In the genomic region with DNA sequence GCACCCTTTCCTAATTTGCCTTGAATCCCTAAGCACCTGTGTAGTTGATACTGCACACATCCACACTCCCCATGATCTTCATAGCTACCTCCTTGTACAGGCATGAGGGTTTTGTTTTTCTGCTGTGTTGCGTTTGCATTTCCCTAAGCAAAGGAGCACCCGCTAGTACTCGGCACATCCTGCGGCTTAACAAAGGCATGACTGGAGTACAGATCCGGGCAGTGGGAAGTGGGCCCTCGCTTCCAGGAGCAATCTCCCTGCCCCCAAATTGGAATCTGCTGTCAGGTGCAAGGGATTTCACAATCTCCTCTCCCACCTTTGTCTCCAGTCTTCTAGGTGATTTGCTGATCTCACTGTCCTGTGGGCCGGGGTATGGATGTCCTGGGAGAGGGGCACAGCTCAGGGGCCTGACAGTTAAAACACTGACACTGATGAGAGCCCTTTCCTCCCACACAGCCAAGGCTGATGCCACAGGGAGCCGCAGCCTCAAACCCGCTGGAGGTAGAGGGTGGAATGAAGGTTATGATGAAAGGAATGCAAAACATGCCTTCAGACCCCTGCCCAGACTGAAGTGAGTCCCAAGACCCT, we compare ENCODE assay signal across 23 cellular contexts.
DNase-seq lines count a peak whose midpoint lies in the region; ATAC-seq and TF ChIP-seq lines count a peak whose summit lies in the region.
"Had no signal": no experiment of that assay in that cellular context is flagged by ENCODE, and none has a peak within 500 bp of the region (broad histone marks: within the 10 kb centered on the region; RNA-seq: fewer than 3 reads in every experiment).

No MANE protein-coding gene starts in this region.

- peaks cover under 1% of the 10 kb centered on the region; the same call in 1 of the 2 replicates for H3K9me2 ChIP-seq in GM23338 (ENCODE audit: insufficient read depth)

- H3K36me3 ChIP-seq in GM23338 (ENCODE audit: insufficient read depth) (no peaks in the 10 kb centered on the region), iPS-18a (ENCODE audit: control insufficient read depth, low read depth, low read length) (no peaks in the 10 kb centered on the region)

- no peak overlapping the region for H3K9ac ChIP-seq in iPS-18a (ENCODE audit: low read length)
- H3K9ac ChIP-seq: GM23248 had no signal

- H3K9me3 ChIP-seq in iPS-18a (ENCODE audit: control insufficient read depth, low read depth, low read length) (no peaks in the 10 kb centered on the region), T-helper 17 cell (ENCODE audit: control insufficient read depth, low read length, poor library complexity, severe bottlenecking) (no peaks in the 10 kb centered on the region)

- H3F3A ChIP-seq in GM23338 (replicated peaks; ENCODE audit: low read depth) = no peaks in the 10 kb centered on the region

- ATAC-seq in GM23338 = peak; percentile 74
- peak; percentile 68 for ATAC-seq in WTC11
- ATAC-seq in GM21737 (IDR thresholded peaks at IDR 0.05; ENCODE audit: unreplicated experiment) = no peak
- no peak for ATAC-seq in naive thymus-derived CD8-positive, alpha-beta T cell
- no peak for ATAC-seq in T-helper 17 cell
- ATAC-seq: PC-3, SK-N-SH treated with all-trans-retinoic acid at 6 μM for 48 hours had no signal

- POLR2A ChIA-PET in WTC11 (lab: Charles Lee) = no interaction called here
- POLR2A ChIA-PET in naive thymus-derived CD8-positive, alpha-beta T cell (lab: Charles Lee) = no interaction called here

- H3K4me1 Mint-ChIP-seq in GM23338 (peaks cover 36% of the 10 kb centered on the region), WTC11 (peaks cover 31% of the 10 kb centered on the region), nephron (peaks cover 71% of the 10 kb centered on the region), T-helper 17 cell (no peaks in the 10 kb centered on the region)
- peaks cover 0 to 21% (median 0%) of the 10 kb centered on the region in 4 donors for H3K4me1 Mint-ChIP-seq in naive thymus-derived CD8-positive, alpha-beta T cell

- peak overlapping the region; percentile 50; the same call in 1 of the 2 replicates for H3K4me2 ChIP-seq in GM23338

- CTCF ChIA-PET in WTC11 (lab: Charles Lee) = no interaction called here

- H3K27me3 Mint-ChIP-seq in GM23338 (ENCODE audit: insufficient read depth, low read depth, poor library complexity) (peaks cover 8% of the 10 kb centered on the region), WTC11 (ENCODE audit: low read depth) (no peaks in the 10 kb centered on the region), nephron (ENCODE audit: low read depth) (peaks cover 11% of the 10 kb centered on the region), T-helper 17 cell (peaks cover 68% of the 10 kb centered on the region)
- peaks cover 0 to 3% (median 1%) of the 10 kb centered on the region in 5 donors for H3K27me3 Mint-ChIP-seq in naive thymus-derived CD8-positive, alpha-beta T cell

- H4K20me1 ChIP-seq in GM23338 (replicated peaks; ENCODE audit: insufficient read depth) = no peaks in the 10 kb centered on the region

- H3K4me3 ChIP-seq in GM23338 (no peak overlapping the region), iPS-18a (ENCODE audit: low read length) (peak overlapping the region; percentile 11)
- H3K4me3 ChIP-seq: GM23248 had no signal

- DNase-seq in GM23338 (ENCODE audit: low spot score) = peak; percentile 56
- DNase-seq in WTC11 (ENCODE audit: low spot score) = peak; percentile 18
- no peak for DNase-seq in NCI-H2081 (lab: John Stamatoyannopoulos, UW)
- no peak for DNase-seq in naive thymus-derived CD8-positive, alpha-beta T cell
- no peak for DNase-seq in T-helper 17 cell
- DNase-seq: DMS 273 treated with DMSO at 0.1 percent for 48 hours, DND-41, GDM1, GM23248, IMR-90, Karpas-422, NCI-H1048, NCI-H1436, NCI-H1930, NCI-H526, PC-3, RPMI8226, SHP77 treated with DMSO at 0.1 percent for 48 hours had no signal

- no peaks in the 10 kb centered on the region for H3K79me2 ChIP-seq in GM23338 (replicated peaks; ENCODE audit: insufficient read depth)

- no peak overlapping the region; the same call in 1 of the 2 replicates for H3K27ac ChIP-seq in GM23338 (ENCODE audit: low read depth)
- H3K27ac ChIP-seq in iPS-18a (ENCODE audit: low read length) = no peak overlapping the region
- H3K27ac ChIP-seq: C4-2B, GM23248 had no signal

- H3K27me3 ChIP-seq in GM23338 (ENCODE audit: insufficient read depth) (no peaks in the 10 kb centered on the region), iPS-18a (ENCODE audit: control insufficient read depth, insufficient read depth, low read length) (no peaks in the 10 kb centered on the region)

- H3K9me3 Mint-ChIP-seq in GM23338 = no peaks in the 10 kb centered on the region
- no peaks in the 10 kb centered on the region for H3K9me3 Mint-ChIP-seq in WTC11
- no peaks in the 10 kb centered on the region for H3K9me3 Mint-ChIP-seq in nephron
- no peaks in the 10 kb centered on the region for H3K9me3 Mint-ChIP-seq in naive thymus-derived CD8-positive, alpha-beta T cell

- H3K4me3 Mint-ChIP-seq in GM23338 (no peak overlapping the region), WTC11 (no peak overlapping the region), nephron (no peak overlapping the region), T-helper 17 cell (no peak overlapping the region)
- H3K4me3 Mint-ChIP-seq in naive thymus-derived CD8-positive, alpha-beta T cell = no peak overlapping the region

- H2AFZ ChIP-seq in GM23338 = peak overlapping the region; percentile 91
- H2AFZ ChIP-seq: GM23248 had no signal

- H3K27ac Mint-ChIP-seq in GM23338 (peak overlapping the region; percentile 61), WTC11 (no peak overlapping the region), nephron (peak overlapping the region; percentile 70 to 96 (median 70)), T-helper 17 cell (no peak overlapping the region)
- no peak overlapping the region for H3K27ac Mint-ChIP-seq in naive thymus-derived CD8-positive, alpha-beta T cell

- H3K4me1 ChIP-seq in GM23338 (ENCODE audit: insufficient read depth) = peaks cover 19% of the 10 kb centered on the region
- peaks cover 28% of the 10 kb centered on the region for H3K4me1 ChIP-seq in iPS-18a (ENCODE audit: control insufficient read depth, low read depth, low read length)

- TF ChIP-seq CTCF in GM23338 (conservative IDR thresholded peaks at IDR 0.05; ENCODE audit: low read depth in 2 of 2) = no peak
- no peak for TF ChIP-seq CTCF in WTC11 (IDR thresholded peaks at IDR 0.05)
- TF ChIP-seq CTCF in nephron (IDR thresholded peaks at IDR 0.05; ENCODE audit: unreplicated experiment in 3 of 3) = no peak

- H3K36me3 Mint-ChIP-seq in GM23338 (ENCODE audit: low read depth) (no peaks in the 10 kb centered on the region), WTC11 (no peaks in the 10 kb centered on the region), nephron (ENCODE audit: low read depth) (no peaks in the 10 kb centered on the region), T-helper 17 cell (ENCODE audit: low read depth) (no peaks in the 10 kb centered on the region)
- no peaks in the 10 kb centered on the region for H3K36me3 Mint-ChIP-seq in naive thymus-derived CD8-positive, alpha-beta T cell

TF ChIP-seq in GM23338, 12 proteins besides CTCF, POLR2A, EP300 and RAD21 (continues in another document):
- no peak for TF ChIP-seq EZH2 (IDR thresholded peaks at IDR 0.05; ENCODE audit: low read depth, unreplicated experiment)
- TF ChIP-seq CREB1 (CRISPR knock-in tag; IDR thresholded peaks at IDR 0.05; ENCODE audit: low read depth) = no peak

TF ChIP-seq in WTC11, 78 proteins besides CTCF, POLR2A, EP300 and RAD21:
- TF ChIP-seq ESRRA (CRISPR knock-in tag; IDR thresholded peaks at IDR 0.05; ENCODE audit: borderline replicate concordance) = no peak
- TF ChIP-seq, protein P1, sequence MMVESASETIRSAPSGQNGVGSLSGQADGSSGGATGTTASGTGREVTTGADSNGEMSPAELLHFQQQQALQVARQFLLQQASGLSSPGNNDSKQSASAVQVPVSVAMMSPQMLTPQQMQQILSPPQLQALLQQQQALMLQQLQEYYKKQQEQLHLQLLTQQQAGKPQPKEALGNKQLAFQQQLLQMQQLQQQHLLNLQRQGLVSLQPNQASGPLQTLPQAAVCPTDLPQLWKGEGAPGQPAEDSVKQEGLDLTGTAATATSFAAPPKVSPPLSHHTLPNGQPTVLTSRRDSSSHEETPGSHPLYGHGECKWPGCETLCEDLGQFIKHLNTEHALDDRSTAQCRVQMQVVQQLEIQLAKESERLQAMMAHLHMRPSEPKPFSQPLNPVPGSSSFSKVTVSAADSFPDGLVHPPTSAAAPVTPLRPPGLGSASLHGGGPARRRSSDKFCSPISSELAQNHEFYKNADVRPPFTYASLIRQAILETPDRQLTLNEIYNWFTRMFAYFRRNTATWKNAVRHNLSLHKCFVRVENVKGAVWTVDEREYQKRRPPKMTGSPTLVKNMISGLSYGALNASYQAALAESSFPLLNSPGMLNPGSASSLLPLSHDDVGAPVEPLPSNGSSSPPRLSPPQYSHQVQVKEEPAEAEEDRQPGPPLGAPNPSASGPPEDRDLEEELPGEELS (CRISPR knock-in tag; IDR thresholded peaks at IDR 0.05) = 0 out of 2 replicates have a peak, but pooled peaks have one; percentile 21
TF ChIP-seq in WTC11: peak in this region for 1.

Comparison
In these comparisons a context has a peak if more than half of its experiments do, and no peak if none do; other contexts are left out.
1. ATAC-seq: peak in GM23338 (single experiment) and WTC11 (single experiment); none in GM21737 (single experiment), naive thymus-derived CD8-positive, alpha-beta T cell (0 of 2) and T-helper 17 cell (single experiment).
2. DNase-seq: peak in GM23338 (single experiment) and WTC11 (single experiment); none in NCI-H2081 (0 of 2), naive thymus-derived CD8-positive, alpha-beta T cell (0 of 10) and T-helper 17 cell (0 of 3).
3. H3K27ac Mint-ChIP-seq: peak in GM23338 (single experiment) and nephron (3 of 3); none in WTC11 (single experiment), naive thymus-derived CD8-positive, alpha-beta T cell (0 of 10) and T-helper 17 cell (single experiment).